ENCODE assay signal across 1 cellular context in the genomic region with DNA sequence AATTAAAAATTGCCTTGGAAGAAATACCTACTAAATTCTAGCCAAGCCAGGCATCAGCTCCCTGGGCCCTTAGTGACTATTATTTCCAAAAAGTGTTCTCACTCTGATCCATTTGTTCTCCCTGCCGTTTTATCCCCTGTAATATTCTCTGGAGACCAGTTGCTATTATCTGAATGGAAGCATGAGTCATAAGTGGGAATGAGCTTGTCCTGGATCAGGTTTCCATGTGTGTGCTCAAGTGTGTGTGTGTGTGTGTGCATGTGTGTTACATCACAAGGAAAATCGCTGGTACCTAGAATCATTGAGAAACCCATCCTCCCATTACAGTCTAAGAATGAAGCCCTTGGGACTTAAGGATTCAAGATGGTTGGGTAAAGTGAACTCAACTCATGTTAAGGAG.
TF ChIP-seq lines count a peak whose summit lies in the region.

No MANE protein-coding gene starts in this region.

TF ChIP-seq in HEK293, 187 proteins besides CTCF, POLR2A, EP300 and RAD21 (continued from another document):
- no peak for TF ChIP-seq ZNF654 (tag by site-specific recombination; IDR thresholded peaks at IDR 0.05; ENCODE audit: low read depth)
- TF ChIP-seq, protein P1, sequence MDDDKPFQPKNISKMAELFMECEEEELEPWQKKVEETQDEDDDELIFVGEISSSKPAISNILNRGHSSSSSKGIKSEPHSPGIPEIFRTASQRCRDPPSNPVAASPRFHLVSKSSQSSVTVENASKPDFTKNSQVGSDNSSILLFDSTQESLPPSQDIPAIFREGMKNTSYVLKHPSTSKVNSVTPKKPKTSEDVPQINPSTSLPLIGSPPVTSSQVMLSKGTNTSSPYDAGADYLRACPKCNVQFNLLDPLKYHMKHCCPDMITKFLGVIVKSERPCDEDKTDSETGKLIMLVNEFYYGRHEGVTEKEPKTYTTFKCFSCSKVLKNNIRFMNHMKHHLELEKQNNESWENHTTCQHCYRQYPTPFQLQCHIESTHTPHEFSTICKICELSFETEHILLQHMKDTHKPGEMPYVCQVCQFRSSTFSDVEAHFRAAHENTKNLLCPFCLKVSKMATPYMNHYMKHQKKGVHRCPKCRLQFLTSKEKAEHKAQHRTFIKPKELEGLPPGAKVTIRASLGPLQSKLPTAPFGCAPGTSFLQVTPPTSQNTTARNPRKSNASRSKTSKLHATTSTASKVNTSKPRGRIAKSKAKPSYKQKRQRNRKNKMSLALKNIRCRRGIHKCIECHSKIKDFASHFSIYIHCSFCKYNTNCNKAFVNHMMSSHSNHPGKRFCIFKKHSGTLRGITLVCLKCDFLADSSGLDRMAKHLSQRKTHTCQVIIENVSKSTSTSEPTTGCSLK (tag by site-specific recombination; IDR thresholded peaks at IDR 0.05): no peak
- peak; percentile 26; the same call in 1 of the 2 replicates for TF ChIP-seq KLF10 (tag by site-specific recombination; IDR thresholded peaks at IDR 0.05)
- no peak for TF ChIP-seq GLI4 (tag by site-specific recombination; IDR thresholded peaks at IDR 0.05)
- peak; percentile 90; the same call in 1 of the 2 replicates for TF ChIP-seq ZNF391 (tag by site-specific recombination; IDR thresholded peaks at IDR 0.05; ENCODE audit: borderline replicate concordance, low read depth)
- TF ChIP-seq KLF9 (tag by site-specific recombination; IDR thresholded peaks at IDR 0.05; ENCODE audit: low read depth): 0 out of 2 replicates have a peak, but pooled peaks have one; percentile 22
- TF ChIP-seq WT1 (tag by site-specific recombination; IDR thresholded peaks at IDR 0.05): no peak
- no peak for TF ChIP-seq ZNF677 (tag by site-specific recombination; IDR thresholded peaks at IDR 0.05)
- TF ChIP-seq, protein P2, sequence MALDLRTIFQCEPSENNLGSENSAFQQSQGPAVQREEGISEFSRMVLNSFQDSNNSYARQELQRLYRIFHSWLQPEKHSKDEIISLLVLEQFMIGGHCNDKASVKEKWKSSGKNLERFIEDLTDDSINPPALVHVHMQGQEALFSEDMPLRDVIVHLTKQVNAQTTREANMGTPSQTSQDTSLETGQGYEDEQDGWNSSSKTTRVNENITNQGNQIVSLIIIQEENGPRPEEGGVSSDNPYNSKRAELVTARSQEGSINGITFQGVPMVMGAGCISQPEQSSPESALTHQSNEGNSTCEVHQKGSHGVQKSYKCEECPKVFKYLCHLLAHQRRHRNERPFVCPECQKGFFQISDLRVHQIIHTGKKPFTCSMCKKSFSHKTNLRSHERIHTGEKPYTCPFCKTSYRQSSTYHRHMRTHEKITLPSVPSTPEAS (tag by site-specific recombination; IDR thresholded peaks at IDR 0.05): peak; percentile 98
- no peak for TF ChIP-seq ZNF133 (tag by site-specific recombination; IDR thresholded peaks at IDR 0.05)
- TF ChIP-seq, protein P3, sequence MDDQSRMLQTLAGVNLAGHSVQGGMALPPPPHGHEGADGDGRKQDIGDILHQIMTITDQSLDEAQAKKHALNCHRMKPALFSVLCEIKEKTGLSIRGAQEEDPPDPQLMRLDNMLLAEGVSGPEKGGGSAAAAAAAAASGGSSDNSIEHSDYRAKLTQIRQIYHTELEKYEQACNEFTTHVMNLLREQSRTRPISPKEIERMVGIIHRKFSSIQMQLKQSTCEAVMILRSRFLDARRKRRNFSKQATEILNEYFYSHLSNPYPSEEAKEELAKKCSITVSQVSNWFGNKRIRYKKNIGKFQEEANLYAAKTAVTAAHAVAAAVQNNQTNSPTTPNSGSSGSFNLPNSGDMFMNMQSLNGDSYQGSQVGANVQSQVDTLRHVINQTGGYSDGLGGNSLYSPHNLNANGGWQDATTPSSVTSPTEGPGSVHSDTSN (CRISPR knock-in tag; IDR thresholded peaks at IDR 0.05): no peak
- peak; percentile 60; the same call in 1 of the 2 replicates for TF ChIP-seq FEZF1 (tag by site-specific recombination; IDR thresholded peaks at IDR 0.05)
- no peak for TF ChIP-seq ZNF132 (tag by site-specific recombination; IDR thresholded peaks at IDR 0.05; ENCODE audit: borderline replicate concordance)
- TF ChIP-seq ZNF558 (tag by site-specific recombination; IDR thresholded peaks at IDR 0.05): peak; percentile 92
- peak; percentile 71; the same call in 1 of the 2 replicates for TF ChIP-seq ZNF146 (tag by site-specific recombination; IDR thresholded peaks at IDR 0.05)
- TF ChIP-seq KLF16 (tag by site-specific recombination; IDR thresholded peaks at IDR 0.05): peak; percentile 71; the same call in 1 of the 2 replicates
- TF ChIP-seq, protein P4, sequence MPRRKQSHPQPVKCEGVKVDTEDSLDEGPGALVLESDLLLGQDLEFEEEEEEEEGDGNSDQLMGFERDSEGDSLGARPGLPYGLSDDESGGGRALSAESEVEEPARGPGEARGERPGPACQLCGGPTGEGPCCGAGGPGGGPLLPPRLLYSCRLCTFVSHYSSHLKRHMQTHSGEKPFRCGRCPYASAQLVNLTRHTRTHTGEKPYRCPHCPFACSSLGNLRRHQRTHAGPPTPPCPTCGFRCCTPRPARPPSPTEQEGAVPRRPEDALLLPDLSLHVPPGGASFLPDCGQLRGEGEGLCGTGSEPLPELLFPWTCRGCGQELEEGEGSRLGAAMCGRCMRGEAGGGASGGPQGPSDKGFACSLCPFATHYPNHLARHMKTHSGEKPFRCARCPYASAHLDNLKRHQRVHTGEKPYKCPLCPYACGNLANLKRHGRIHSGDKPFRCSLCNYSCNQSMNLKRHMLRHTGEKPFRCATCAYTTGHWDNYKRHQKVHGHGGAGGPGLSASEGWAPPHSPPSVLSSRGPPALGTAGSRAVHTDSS (tag by site-specific recombination; IDR thresholded peaks at IDR 0.05): no peak
- TF ChIP-seq PRDM1 (tag by site-specific recombination; IDR thresholded peaks at IDR 0.05): peak; percentile 81
- 0 out of 2 replicates have a peak, but pooled peaks have one; percentile 36 for TF ChIP-seq ZNF792 (tag by site-specific recombination; IDR thresholded peaks at IDR 0.05)
- TF ChIP-seq, protein P5, sequence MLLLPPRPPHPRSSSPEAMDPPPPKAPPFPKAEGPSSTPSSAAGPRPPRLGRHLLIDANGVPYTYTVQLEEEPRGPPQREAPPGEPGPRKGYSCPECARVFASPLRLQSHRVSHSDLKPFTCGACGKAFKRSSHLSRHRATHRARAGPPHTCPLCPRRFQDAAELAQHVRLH (tag by site-specific recombination; IDR thresholded peaks at IDR 0.05): 0 out of 2 replicates have a peak, but pooled peaks have one; percentile 38
- peak; percentile 92 for TF ChIP-seq ZSCAN23 (tag by site-specific recombination; IDR thresholded peaks at IDR 0.05)
- TF ChIP-seq GFI1B (tag by site-specific recombination; IDR thresholded peaks at IDR 0.05): peak; percentile 67; the same call in 1 of the 2 replicates
- TF ChIP-seq, protein P6, sequence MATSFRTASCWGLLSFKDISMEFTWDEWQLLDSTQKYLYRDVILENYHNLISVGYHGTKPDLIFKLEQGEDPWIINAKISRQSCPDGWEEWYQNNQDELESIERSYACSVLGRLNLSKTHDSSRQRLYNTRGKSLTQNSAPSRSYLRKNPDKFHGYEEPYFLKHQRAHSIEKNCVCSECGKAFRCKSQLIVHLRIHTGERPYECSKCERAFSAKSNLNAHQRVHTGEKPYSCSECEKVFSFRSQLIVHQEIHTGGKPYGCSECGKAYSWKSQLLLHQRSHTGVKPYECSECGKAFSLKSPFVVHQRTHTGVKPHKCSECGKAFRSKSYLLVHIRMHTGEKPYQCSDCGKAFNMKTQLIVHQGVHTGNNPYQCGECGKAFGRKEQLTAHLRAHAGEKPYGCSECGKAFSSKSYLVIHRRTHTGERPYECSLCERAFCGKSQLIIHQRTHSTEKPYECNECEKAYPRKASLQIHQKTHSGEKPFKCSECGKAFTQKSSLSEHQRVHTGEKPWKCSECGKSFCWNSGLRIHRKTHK (tag by site-specific recombination; IDR thresholded peaks at IDR 0.05): 0 out of 2 replicates have a peak, but pooled peaks have one; percentile 16
- TF ChIP-seq ZNF423 (tag by site-specific recombination; IDR thresholded peaks at IDR 0.05): no peak
- peak; percentile 94 for TF ChIP-seq SCRT2 (tag by site-specific recombination; IDR thresholded peaks at IDR 0.05)
TF ChIP-seq in HEK293: peak in this region for 75.
